Comparison of ENCODE assay signal across 20 cellular contexts in the genomic region with DNA sequence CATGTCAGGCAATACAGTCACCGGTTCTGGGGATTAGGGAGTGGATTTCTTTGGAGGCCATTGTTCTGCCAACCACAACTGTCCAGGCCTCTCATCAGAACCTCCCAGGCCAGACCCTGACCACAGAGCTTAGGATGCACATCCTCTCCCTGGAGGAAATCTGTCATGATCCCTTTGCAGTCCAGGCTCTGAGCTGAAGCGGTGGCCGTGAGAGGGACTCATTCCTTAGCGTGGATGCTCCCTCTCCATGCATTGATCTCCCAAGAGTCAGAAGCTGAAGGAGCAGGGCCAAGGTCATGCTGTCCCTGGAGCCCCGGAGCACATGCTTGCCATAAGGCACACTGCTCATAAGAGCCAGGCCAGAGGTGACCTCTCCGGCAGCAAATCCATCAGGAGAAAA.
A peak's percentile ranks its signal among the peaks of the same experiment; 100 is the strongest.
DNase-seq lines count a peak whose midpoint lies in the region; ATAC-seq and TF ChIP-seq lines count a peak whose summit lies in the region.
"Had no signal": no experiment of that assay in that cellular context is flagged by ENCODE, and none has a peak within 500 bp of the region (broad histone marks: within the 10 kb centered on the region; RNA-seq: fewer than 3 reads in every experiment).

No MANE protein-coding gene starts in this region.

- TF ChIP-seq CTCF in RWPE1 (conservative IDR thresholded peaks at IDR 0.05; ENCODE audit: low read depth), result no peak

- H3K56ac ChIP-seq in mesendoderm (ENCODE audit: low read length), result no peak overlapping the region

- no peaks in the 10 kb centered on the region for H3K36me3 ChIP-seq in neuronal stem cell (replicated peaks in 1 of 2; ENCODE audit: control insufficient read depth in 2 of 2, insufficient read depth in 2 of 2, low read length in 2 of 2)
- H3K36me3 ChIP-seq in mesendoderm (ENCODE audit: control insufficient read depth, insufficient read depth, low read length), result no peaks in the 10 kb centered on the region

- H2BK5ac ChIP-seq in neuronal stem cell (ENCODE audit: low read length) (no peak overlapping the region), mesendoderm (ENCODE audit: low read length) (no peak overlapping the region)

- H2BK120ac ChIP-seq in neuronal stem cell (ENCODE audit: low read depth, low read length) (no peak overlapping the region), mesendoderm (ENCODE audit: low read depth, low read length) (no peak overlapping the region)

- no peak overlapping the region for H2AFZ ChIP-seq in neuronal stem cell (ENCODE audit: low read length)

- H3K27ac ChIP-seq in RWPE1 (peak overlapping the region; percentile 53), neuronal stem cell (replicated peaks; ENCODE audit: low read length) (no peak overlapping the region), mesendoderm (ENCODE audit: low read depth, low read length) (no peak overlapping the region)
- H3K27ac ChIP-seq: KMS-11 had no signal

- H3K27me3 ChIP-seq in neuronal stem cell (ENCODE audit: control insufficient read depth in 3 of 3, insufficient read depth in 3 of 3, low read depth in 1 of 3, low read length in 3 of 3), result peaks cover 0 to 4% (median 0%) of the 10 kb centered on the region in 3 experiments
- H3K27me3 ChIP-seq in mesendoderm (ENCODE audit: insufficient read depth, low read length, poor library complexity), result no peaks in the 10 kb centered on the region

- H3K79me1 ChIP-seq in neuronal stem cell (ENCODE audit: low read depth, low read length), result no peaks in the 10 kb centered on the region
- no peaks in the 10 kb centered on the region for H3K79me1 ChIP-seq in mesendoderm (ENCODE audit: low read length)

- H4K5ac ChIP-seq in mesendoderm (ENCODE audit: low read length), result no peak overlapping the region

- CTCF ChIA-PET in RWPE1 (lab: Yijun Ruan, JAX), result interaction anchor here (0.6 kb wide), 1 partner anchor 154 kb away, joined by 3 read pairs; no protein-coding TSS in a partner anchor

- H3K79me2 ChIP-seq in mesendoderm (ENCODE audit: control insufficient read depth, insufficient read depth, low read length), result no peaks in the 10 kb centered on the region

- DNase-seq in EH (ENCODE audit: low read depth) (peak; percentile 31), RWPE1 (ENCODE audit: low spot score) (no peak), islet precursor cell (peak; percentile 50), neuronal stem cell (ENCODE audit: low spot score) (no peak), superior temporal gyrus (ENCODE audit: extremely low spot score) (no peak), mesendoderm (no peak), SW480 (ENCODE audit: low spot score) (no peak)
- DNase-seq: DMS153; DND-41; MM.1S; NCI-H1048; NCI-H1417; NCI-H2029 treated with DMSO at 0.1 percent for 48 hours; NCI-H526; NK-92 treated with Interleukin-12 subunit alpha and Interleukin-12 subunit beta, amount 100 ng/mL, for 24 hours; SHP77 had no signal

- peak overlapping the region; percentile 76 for H3K18ac ChIP-seq in neuronal stem cell (ENCODE audit: low read length)
- no peak overlapping the region for H3K18ac ChIP-seq in mesendoderm (ENCODE audit: low read length)

- H3K4me3 ChIP-seq in neuronal stem cell (ENCODE audit: low read length in 2 of 2) (no peak overlapping the region), mesendoderm (ENCODE audit: low read length) (no peak overlapping the region)

- H3K9ac ChIP-seq in neuronal stem cell (ENCODE audit: low read depth, low read length, poor library complexity) (no peak overlapping the region), mesendoderm (ENCODE audit: low read length) (no peak overlapping the region)
- H3K9ac ChIP-seq: KMS-11 had no signal

- WGBS in neuronal stem cell (ENCODE audit: extremely low coverage in 2 of 2, insufficient read length in 2 of 2, insufficient replicate concordance in 1 of 2), 2 donors, result no CpG with 5 or more reads among the region's 6 CpGs
- WGBS in mesendoderm (ENCODE audit: extremely low coverage, insufficient coverage, low lambda C conversion rate), result no CpG with 5 or more reads among the region's 6 CpGs

- H3K23ac ChIP-seq in neuronal stem cell (ENCODE audit: low read depth, low read length, poor library complexity), result no peak overlapping the region
- H3K23ac ChIP-seq in mesendoderm (ENCODE audit: low read length), result no peak overlapping the region

- H2BK15ac ChIP-seq in neuronal stem cell (ENCODE audit: low read length) (no peak overlapping the region), mesendoderm (replicated peaks; ENCODE audit: low read depth) (no peak overlapping the region)

- POLR2A ChIA-PET in RWPE1 (lab: Yijun Ruan, JAX; ENCODE audit: low non-redundant PET), result no interaction called here

- H4K91ac ChIP-seq in neuronal stem cell (ENCODE audit: low read depth, low read length, poor library complexity), result no peak overlapping the region

- no peaks in the 10 kb centered on the region for H3K4me1 ChIP-seq in neuronal stem cell (ENCODE audit: control insufficient read depth in 2 of 2, insufficient read depth in 1 of 2, low read depth in 1 of 2, low read length in 2 of 2)
- H3K4me1 ChIP-seq in mesendoderm (ENCODE audit: control insufficient read depth, low read depth, low read length), result no peaks in the 10 kb centered on the region

- H3K14ac ChIP-seq in neuronal stem cell (ENCODE audit: low read length), result no peak overlapping the region

- no peak overlapping the region for H2BK12ac ChIP-seq in neuronal stem cell (ENCODE audit: low read length)

- H4K8ac ChIP-seq in neuronal stem cell (ENCODE audit: low read depth, low read length) (no peak overlapping the region), mesendoderm (ENCODE audit: low read depth, low read length) (no peak overlapping the region)

- H3K4me2 ChIP-seq in neuronal stem cell (ENCODE audit: insufficient read depth, low read length, poor library complexity, severe bottlenecking), result no peak overlapping the region
- H3K4me2 ChIP-seq in mesendoderm (ENCODE audit: low read length), result no peak overlapping the region
- H3K4me2 ChIP-seq: KMS-11 had no signal

- H2AK5ac ChIP-seq in neuronal stem cell (ENCODE audit: low read depth, low read length) (no peak overlapping the region), mesendoderm (ENCODE audit: low read length) (no peak overlapping the region)

- no peak overlapping the region for H3K4ac ChIP-seq in neuronal stem cell (ENCODE audit: low read length)
- no peak overlapping the region for H3K4ac ChIP-seq in mesendoderm (ENCODE audit: low read depth, low read length)

- no peaks in the 10 kb centered on the region for H3K9me3 ChIP-seq in neuronal stem cell (replicated peaks in 1 of 2; ENCODE audit: control insufficient read depth in 2 of 2, insufficient read depth in 1 of 2, low read depth in 1 of 2, low read length in 2 of 2)

- no peak for ATAC-seq in GM21360 (IDR thresholded peaks at IDR 0.05; ENCODE audit: unreplicated experiment)
- ATAC-seq: HCT116, PC-3 had no signal

Comparison
In these comparisons a context has a peak if more than half of its experiments do, and no peak if none do; other contexts are left out.
1. DNase-seq: peak in EH (single experiment) and islet precursor cell (single experiment); none in RWPE1 (single experiment), neuronal stem cell (single experiment), superior temporal gyrus (single experiment), mesendoderm (single experiment) and SW480 (single experiment).